Comparison of ENCODE assay signal across 12 cellular contexts in the genomic region with DNA sequence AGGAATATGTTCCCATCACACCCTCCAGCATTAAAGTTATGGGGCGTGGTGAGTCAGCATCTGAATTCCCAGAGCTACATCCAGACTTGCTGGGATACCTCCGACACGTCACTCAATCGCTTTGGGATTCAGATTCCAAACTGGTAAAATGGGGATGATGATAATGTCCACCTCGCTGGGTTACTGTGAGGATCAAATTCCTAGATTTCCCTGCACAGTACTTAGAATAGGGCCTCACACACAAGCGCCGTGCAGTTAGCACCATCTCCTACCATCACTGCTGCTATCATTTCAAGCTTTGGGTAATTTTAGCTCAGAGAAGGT.
DNase-seq lines count a peak whose midpoint lies in the region; ATAC-seq and TF ChIP-seq lines count a peak whose summit lies in the region.
"Had no signal": no experiment of that assay in that cellular context is flagged by ENCODE, and none has a peak within 500 bp of the region (broad histone marks: within the 10 kb centered on the region; RNA-seq: fewer than 3 reads in every experiment).

No MANE protein-coding gene starts in this region.

- H3K36me3 ChIP-seq in DOHH2 (ENCODE audit: control insufficient read depth, low read length): no peaks in the 10 kb centered on the region
- H3K36me3 ChIP-seq in RWPE2 (ENCODE audit: low read depth): peaks cover 75% of the 10 kb centered on the region
- no peaks in the 10 kb centered on the region for H3K36me3 ChIP-seq in rectal smooth muscle tissue (ENCODE audit: control insufficient read depth, insufficient read depth, low read length)
- H3K36me3 ChIP-seq in brain microvascular endothelial cell (replicated peaks): no peaks in the 10 kb centered on the region
- no peaks in the 10 kb centered on the region for H3K36me3 ChIP-seq in Peyer's patch

- H3K4me3 ChIP-seq in DOHH2 (ENCODE audit: low read length) (no peak overlapping the region), RWPE2 (ENCODE audit: severe bottlenecking) (no peak overlapping the region), rectal smooth muscle tissue (ENCODE audit: low read length) (no peak overlapping the region), brain microvascular endothelial cell (ENCODE audit: low read depth, low read length) (no peak overlapping the region), Peyer's patch (no peak overlapping the region)

- no peaks in the 10 kb centered on the region for H3K4me1 Mint-ChIP-seq in activated CD8-positive, alpha-beta T cell treated with anti-CD3 and anti-CD28 coated beads for 36 hours (ENCODE audit: low read depth)
- peaks cover 4% of the 10 kb centered on the region for H3K4me1 Mint-ChIP-seq in activated CD8-positive, alpha-beta T cell treated with anti-CD3 and anti-CD28 coated beads, Interleukin-2, amount 10 ng/mL, durations not matched to agents 7 days and 5 days (ENCODE audit: low read depth)

- peak overlapping the region; percentile 1 for H3K9ac ChIP-seq in rectal smooth muscle tissue (ENCODE audit: low read length)

- no peak overlapping the region for H3K27ac ChIP-seq in DOHH2 (ENCODE audit: low read depth, low read length)
- no peak overlapping the region for H3K27ac ChIP-seq in RWPE2 (ENCODE audit: poor library complexity, severe bottlenecking)
- H3K27ac ChIP-seq in rectal smooth muscle tissue (ENCODE audit: low read depth, low read length): no peak overlapping the region
- no peak overlapping the region for H3K27ac ChIP-seq in brain microvascular endothelial cell
- no peak overlapping the region for H3K27ac ChIP-seq in Peyer's patch

- H3K4me2 ChIP-seq in DOHH2 (ENCODE audit: low read length): no peak overlapping the region

- intact Hi-C loops in activated CD8-positive, alpha-beta T cell treated with anti-CD3 and anti-CD28 coated beads for 36 hours (cut with micrococcal nuclease): loop anchor here (5.0 kb wide), 1 partner anchor 944 kb away; no protein-coding TSS in a partner anchor

- no peak for ATAC-seq in activated CD8-positive, alpha-beta T cell treated with anti-CD3 and anti-CD28 coated beads for 36 hours
- no peak for ATAC-seq in activated CD8-positive, alpha-beta T cell treated with anti-CD3 and anti-CD28 coated beads, Interleukin-2, amount 10 ng/mL, durations not matched to agents 7 days and 5 days
- ATAC-seq in RWPE2 (ENCODE audit: low read depth): no peak
- ATAC-seq: Right ventricle myocardium inferior had no signal

- H3K27me3 Mint-ChIP-seq in activated CD8-positive, alpha-beta T cell treated with anti-CD3 and anti-CD28 coated beads for 36 hours: no peaks in the 10 kb centered on the region
- no peaks in the 10 kb centered on the region for H3K27me3 Mint-ChIP-seq in activated CD8-positive, alpha-beta T cell treated with anti-CD3 and anti-CD28 coated beads, Interleukin-2, amount 10 ng/mL, durations not matched to agents 7 days and 5 days (ENCODE audit: low read depth)

- H4K20me1 ChIP-seq in DOHH2 (ENCODE audit: control insufficient read depth, insufficient read depth, low read depth, low read length): no peaks in the 10 kb centered on the region

- no peak overlapping the region for H3K4me3 Mint-ChIP-seq in activated CD8-positive, alpha-beta T cell treated with anti-CD3 and anti-CD28 coated beads for 36 hours
- H3K4me3 Mint-ChIP-seq in activated CD8-positive, alpha-beta T cell treated with anti-CD3 and anti-CD28 coated beads, Interleukin-2, amount 10 ng/mL, durations not matched to agents 7 days and 5 days: no peak overlapping the region

- POLR2A ChIA-PET in activated CD8-positive, alpha-beta T cell treated with anti-CD3 and anti-CD28 coated beads for 36 hours (lab: Charles Lee): interaction anchor here (1.8 kb wide), 1 partner anchor 943 kb away, joined by 4 read pairs; no protein-coding TSS in a partner anchor
- POLR2A ChIA-PET in activated CD8-positive, alpha-beta T cell treated with anti-CD3 and anti-CD28 coated beads, Interleukin-2, amount 10 ng/mL, durations not matched to agents 7 days and 5 days (lab: Charles Lee): interaction anchor here (1.2 kb wide), 1 partner anchor 21 kb away, joined by 3 read pairs; no protein-coding TSS in a partner anchor

- no peaks in the 10 kb centered on the region for H3K9me3 ChIP-seq in DOHH2 (ENCODE audit: control insufficient read depth, insufficient read depth, low read length)
- H3K9me3 ChIP-seq in RWPE2 (ENCODE audit: severe bottlenecking): no peaks in the 10 kb centered on the region
- no peaks in the 10 kb centered on the region for H3K9me3 ChIP-seq in Peyer's patch

- no peaks in the 10 kb centered on the region for H3K79me2 ChIP-seq in DOHH2 (ENCODE audit: control insufficient read depth, low read length)

- peak; percentile 24 for TF ChIP-seq CTCF in activated CD8-positive, alpha-beta T cell treated with anti-CD3 and anti-CD28 coated beads for 36 hours (IDR thresholded peaks at IDR 0.05)
- TF ChIP-seq CTCF in DOHH2 (IDR thresholded peaks at IDR 0.05; ENCODE audit: low read depth, low read length, poor library complexity, severe bottlenecking) (peak; percentile 10), RWPE2 (IDR thresholded peaks at IDR 0.05; ENCODE audit: poor library complexity, severe bottlenecking) (peak; percentile 89), brain microvascular endothelial cell (IDR thresholded peaks at IDR 0.05; ENCODE audit: low read depth, low read length, missing control alignments) (no peak), Peyer's patch (IDR thresholded peaks at IDR 0.05) (no peak)

- H3K27ac Mint-ChIP-seq in activated CD8-positive, alpha-beta T cell treated with anti-CD3 and anti-CD28 coated beads for 36 hours: no peak overlapping the region
- H3K27ac Mint-ChIP-seq in activated CD8-positive, alpha-beta T cell treated with anti-CD3 and anti-CD28 coated beads, Interleukin-2, amount 10 ng/mL, durations not matched to agents 7 days and 5 days: no peak overlapping the region

- H3K9me3 Mint-ChIP-seq in activated CD8-positive, alpha-beta T cell treated with anti-CD3 and anti-CD28 coated beads for 36 hours: no peaks in the 10 kb centered on the region
- H3K9me3 Mint-ChIP-seq in activated CD8-positive, alpha-beta T cell treated with anti-CD3 and anti-CD28 coated beads, Interleukin-2, amount 10 ng/mL, durations not matched to agents 7 days and 5 days (ENCODE audit: insufficient read depth): no peaks in the 10 kb centered on the region

- H3K9me2 ChIP-seq in DOHH2 (replicated peaks; ENCODE audit: control insufficient read depth, low read length): no peaks in the 10 kb centered on the region

- no peak for DNase-seq in activated CD8-positive, alpha-beta T cell treated with anti-CD3 and anti-CD28 coated beads for 36 hours
- no peak for DNase-seq in activated CD8-positive, alpha-beta T cell treated with anti-CD3 and anti-CD28 coated beads, Interleukin-2, amount 10 ng/mL, durations not matched to agents 7 days and 5 days
- DNase-seq in RWPE2 (ENCODE audit: low spot score): no peak
- DNase-seq in brain microvascular endothelial cell: no peak
- no peak for DNase-seq in GM19238 (ENCODE audit: insufficient read length, low spot score)
- DNase-seq in Peyer's patch: no peak
- DNase-seq: DMS79 treated with DMSO at 0.1 percent for 48 hours, NCI-H1694, NCI-H2081 treated with DMSO at 0.1 percent for 48 hours had no signal

- no peak for TF ChIP-seq POLR2A in Peyer's patch (IDR thresholded peaks at IDR 0.05)

- CTCF ChIA-PET in activated CD8-positive, alpha-beta T cell treated with anti-CD3 and anti-CD28 coated beads for 36 hours (lab: Charles Lee): interaction anchor here (0.6 to 3.7 kb wide), 17 partner anchors 10 to 1222 kb away, joined by 3 to 31 read pairs (median 4); no protein-coding TSS in a partner anchor
- CTCF ChIA-PET in activated CD8-positive, alpha-beta T cell treated with anti-CD3 and anti-CD28 coated beads, Interleukin-2, amount 10 ng/mL, durations not matched to agents 7 days and 5 days (lab: Charles Lee): interaction anchor here (0.9 to 3.8 kb wide), 8 partner anchors 11 to 943 kb away, joined by 3 to 29 read pairs (median 5); no protein-coding TSS in a partner anchor

- peaks cover 5% of the 10 kb centered on the region; the same call in 1 of the 2 replicates for H3K4me1 ChIP-seq in DOHH2 (ENCODE audit: control insufficient read depth, low read length)
- H3K4me1 ChIP-seq in RWPE2 (ENCODE audit: insufficient read depth, poor library complexity, severe bottlenecking): no peaks in the 10 kb centered on the region
- peaks cover 6% of the 10 kb centered on the region for H3K4me1 ChIP-seq in rectal smooth muscle tissue (ENCODE audit: control insufficient read depth, insufficient read depth, low read length)
- H3K4me1 ChIP-seq in Peyer's patch: peaks cover 0 to 13% (median 0%) of the 10 kb centered on the region in 4 donors

- H3K27me3 ChIP-seq in DOHH2 (ENCODE audit: control insufficient read depth, low read length) (no peaks in the 10 kb centered on the region), RWPE2 (ENCODE audit: insufficient read depth, poor library complexity, severe bottlenecking) (no peaks in the 10 kb centered on the region), rectal smooth muscle tissue (ENCODE audit: control insufficient read depth, insufficient read depth, low read length) (no peaks in the 10 kb centered on the region), brain microvascular endothelial cell (replicated peaks) (no peaks in the 10 kb centered on the region), Peyer's patch (no peaks in the 10 kb centered on the region)

- H3K36me3 Mint-ChIP-seq in activated CD8-positive, alpha-beta T cell treated with anti-CD3 and anti-CD28 coated beads for 36 hours (ENCODE audit: low read depth): no peaks in the 10 kb centered on the region
- H3K36me3 Mint-ChIP-seq in activated CD8-positive, alpha-beta T cell treated with anti-CD3 and anti-CD28 coated beads, Interleukin-2, amount 10 ng/mL, durations not matched to agents 7 days and 5 days (ENCODE audit: low read depth): no peaks in the 10 kb centered on the region

- in situ Hi-C loops in brain microvascular endothelial cell (cut with HindIII; ENCODE audit: low pct_ligation_motif_present, low sequenced_read_pairs): loop anchor here (25.0 kb wide), 1 partner anchor 934 kb away; no protein-coding TSS in a partner anchor

- H3F3A ChIP-seq in DOHH2 (ENCODE audit: control insufficient read depth, insufficient read depth): no peaks in the 10 kb centered on the region

Comparison
In these comparisons a context has a peak if more than half of its experiments do, and no peak if none do; other contexts are left out.
1. CTCF ChIP-seq: peak in activated CD8-positive, alpha-beta T cell treated with anti-CD3 and anti-CD28 coated beads for 36 hours (single experiment), DOHH2 (single experiment) and RWPE2 (single experiment); none in brain microvascular endothelial cell (single experiment) and Peyer's patch (0 of 6).